In the genomic region with DNA sequence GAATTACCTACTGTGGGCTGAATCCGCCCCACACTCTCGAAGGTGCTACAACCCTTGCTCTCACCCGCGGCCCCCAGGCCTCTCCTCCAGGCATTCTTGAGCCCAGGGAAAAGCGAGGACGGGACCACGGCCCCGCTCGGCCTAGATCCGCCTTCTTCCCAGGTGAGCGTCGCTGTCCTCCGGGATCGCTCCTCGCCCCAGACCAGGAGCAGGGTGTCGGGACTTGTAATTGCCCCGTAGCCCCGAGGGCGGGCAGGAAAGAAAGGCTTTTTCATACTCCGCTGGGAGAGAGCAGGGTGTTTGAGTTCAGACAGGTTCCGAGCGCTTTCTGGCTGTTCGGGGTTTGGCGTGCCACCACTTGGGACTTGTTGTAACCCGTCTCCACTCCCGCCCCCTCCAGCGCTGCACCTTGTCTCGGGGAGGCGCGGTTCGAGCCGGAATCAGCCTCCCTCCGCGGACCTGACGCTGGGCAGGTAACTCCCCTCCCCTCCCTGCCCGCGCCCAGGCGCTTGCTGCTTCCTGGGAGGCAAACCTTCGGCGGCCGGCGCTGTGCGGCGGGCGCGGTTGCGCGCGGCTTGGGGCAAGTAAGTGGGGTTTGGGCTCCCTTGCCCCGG, we compare ENCODE assay signal across 1 cellular context.
TF ChIP-seq lines count a peak whose summit lies in the region.

A gene with protein sequence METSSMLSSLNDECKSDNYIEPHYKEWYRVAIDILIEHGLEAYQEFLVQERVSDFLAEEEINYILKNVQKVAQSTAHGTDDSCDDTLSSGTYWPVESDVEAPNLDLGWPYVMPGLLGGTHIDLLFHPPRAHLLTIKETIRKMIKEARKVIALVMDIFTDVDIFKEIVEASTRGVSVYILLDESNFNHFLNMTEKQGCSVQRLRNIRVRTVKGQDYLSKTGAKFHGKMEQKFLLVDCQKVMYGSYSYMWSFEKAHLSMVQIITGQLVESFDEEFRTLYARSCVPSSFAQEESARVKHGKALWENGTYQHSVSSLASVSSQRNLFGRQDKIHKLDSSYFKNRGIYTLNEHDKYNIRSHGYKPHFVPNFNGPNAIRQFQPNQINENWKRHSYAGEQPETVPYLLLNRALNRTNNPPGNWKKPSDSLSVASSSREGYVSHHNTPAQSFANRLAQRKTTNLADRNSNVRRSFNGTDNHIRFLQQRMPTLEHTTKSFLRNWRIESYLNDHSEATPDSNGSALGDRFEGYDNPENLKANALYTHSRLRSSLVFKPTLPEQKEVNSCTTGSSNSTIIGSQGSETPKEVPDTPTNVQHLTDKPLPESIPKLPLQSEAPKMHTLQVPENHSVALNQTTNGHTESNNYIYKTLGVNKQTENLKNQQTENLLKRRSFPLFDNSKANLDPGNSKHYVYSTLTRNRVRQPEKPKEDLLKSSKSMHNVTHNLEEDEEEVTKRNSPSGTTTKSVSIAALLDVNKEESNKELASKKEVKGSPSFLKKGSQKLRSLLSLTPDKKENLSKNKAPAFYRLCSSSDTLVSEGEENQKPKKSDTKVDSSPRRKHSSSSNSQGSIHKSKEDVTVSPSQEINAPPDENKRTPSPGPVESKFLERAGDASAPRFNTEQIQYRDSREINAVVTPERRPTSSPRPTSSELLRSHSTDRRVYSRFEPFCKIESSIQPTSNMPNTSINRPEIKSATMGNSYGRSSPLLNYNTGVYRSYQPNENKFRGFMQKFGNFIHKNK (plus strand): TSS at position 529 of the 614 bp plus-strand sequence. CDS start 23,476 bp downstream, outside the sequence.

TF ChIP-seq in WTC11, 78 proteins besides CTCF, POLR2A, EP300 and RAD21 (continued from another document):
- TF ChIP-seq ARID4B (CRISPR knock-in tag; IDR thresholded peaks at IDR 0.05; ENCODE audit: borderline replicate concordance) (no peak), ETV6 (CRISPR knock-in tag; IDR thresholded peaks at IDR 0.05) (no peak), SMAD4 (CRISPR knock-in tag; IDR thresholded peaks at IDR 0.05) (no peak), CREM (CRISPR knock-in tag; IDR thresholded peaks at IDR 0.05) (no peak), OVOL2 (CRISPR knock-in tag; IDR thresholded peaks at IDR 0.05; ENCODE audit: borderline replicate concordance) (no peak), USF1 (CRISPR knock-in tag; IDR thresholded peaks at IDR 0.05) (peak; percentile 32; the same call in 1 of the 2 replicates), ATF6 (CRISPR knock-in tag; IDR thresholded peaks at IDR 0.05) (no peak), TEAD1 (CRISPR knock-in tag; IDR thresholded peaks at IDR 0.05) (peak; percentile 48; the same call in 1 of the 2 replicates), HMGA2 (CRISPR knock-in tag; IDR thresholded peaks at IDR 0.05) (no peak), JAZF1 (CRISPR knock-in tag; IDR thresholded peaks at IDR 0.05) (no peak), FOXJ3 (CRISPR knock-in tag; IDR thresholded peaks at IDR 0.05; ENCODE audit: borderline replicate concordance) (no peak), NR2C2 (CRISPR knock-in tag; IDR thresholded peaks at IDR 0.05) (no peak), NR3C1 (CRISPR knock-in tag; conservative IDR thresholded peaks at IDR 0.05; ENCODE audit: low read depth) (no peak), NFYB (CRISPR knock-in tag; conservative IDR thresholded peaks at IDR 0.05; ENCODE audit: low read depth) (no peak), ZNF423 (CRISPR knock-in tag; IDR thresholded peaks at IDR 0.05) (no peak), MXD4 (CRISPR knock-in tag; IDR thresholded peaks at IDR 0.05; ENCODE audit: borderline replicate concordance) (no peak), FOXP1 (CRISPR knock-in tag; IDR thresholded peaks at IDR 0.05; ENCODE audit: borderline replicate concordance) (no peak), CREB1 (CRISPR knock-in tag; IDR thresholded peaks at IDR 0.05) (no peak), MYBL2 (CRISPR knock-in tag; IDR thresholded peaks at IDR 0.05) (no peak), IRF1 (CRISPR knock-in tag; IDR thresholded peaks at IDR 0.05) (no peak), ZNF281 (CRISPR knock-in tag; IDR thresholded peaks at IDR 0.05) (0 out of 2 replicates have a peak, but pooled peaks have one; percentile 28), TEAD4 (CRISPR knock-in tag; IDR thresholded peaks at IDR 0.05) (no peak)
- TF ChIP-seq, protein P1, sequence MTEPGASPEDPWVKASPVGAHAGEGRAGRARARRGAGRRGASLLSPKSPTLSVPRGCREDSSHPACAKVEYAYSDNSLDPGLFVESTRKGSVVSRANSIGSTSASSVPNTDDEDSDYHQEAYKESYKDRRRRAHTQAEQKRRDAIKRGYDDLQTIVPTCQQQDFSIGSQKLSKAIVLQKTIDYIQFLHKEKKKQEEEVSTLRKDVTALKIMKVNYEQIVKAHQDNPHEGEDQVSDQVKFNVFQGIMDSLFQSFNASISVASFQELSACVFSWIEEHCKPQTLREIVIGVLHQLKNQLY (CRISPR knock-in tag; IDR thresholded peaks at IDR 0.05), result no peak
- TF ChIP-seq, protein P2, sequence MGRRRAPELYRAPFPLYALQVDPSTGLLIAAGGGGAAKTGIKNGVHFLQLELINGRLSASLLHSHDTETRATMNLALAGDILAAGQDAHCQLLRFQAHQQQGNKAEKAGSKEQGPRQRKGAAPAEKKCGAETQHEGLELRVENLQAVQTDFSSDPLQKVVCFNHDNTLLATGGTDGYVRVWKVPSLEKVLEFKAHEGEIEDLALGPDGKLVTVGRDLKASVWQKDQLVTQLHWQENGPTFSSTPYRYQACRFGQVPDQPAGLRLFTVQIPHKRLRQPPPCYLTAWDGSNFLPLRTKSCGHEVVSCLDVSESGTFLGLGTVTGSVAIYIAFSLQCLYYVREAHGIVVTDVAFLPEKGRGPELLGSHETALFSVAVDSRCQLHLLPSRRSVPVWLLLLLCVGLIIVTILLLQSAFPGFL (CRISPR knock-in tag; IDR thresholded peaks at IDR 0.05; ENCODE audit: borderline replicate concordance), result no peak
- TF ChIP-seq, protein P3, sequence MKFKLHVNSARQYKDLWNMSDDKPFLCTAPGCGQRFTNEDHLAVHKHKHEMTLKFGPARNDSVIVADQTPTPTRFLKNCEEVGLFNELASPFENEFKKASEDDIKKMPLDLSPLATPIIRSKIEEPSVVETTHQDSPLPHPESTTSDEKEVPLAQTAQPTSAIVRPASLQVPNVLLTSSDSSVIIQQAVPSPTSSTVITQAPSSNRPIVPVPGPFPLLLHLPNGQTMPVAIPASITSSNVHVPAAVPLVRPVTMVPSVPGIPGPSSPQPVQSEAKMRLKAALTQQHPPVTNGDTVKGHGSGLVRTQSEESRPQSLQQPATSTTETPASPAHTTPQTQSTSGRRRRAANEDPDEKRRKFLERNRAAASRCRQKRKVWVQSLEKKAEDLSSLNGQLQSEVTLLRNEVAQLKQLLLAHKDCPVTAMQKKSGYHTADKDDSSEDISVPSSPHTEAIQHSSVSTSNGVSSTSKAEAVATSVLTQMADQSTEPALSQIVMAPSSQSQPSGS (CRISPR knock-in tag; IDR thresholded peaks at IDR 0.05; ENCODE audit: borderline replicate concordance, low read depth), result no peak
- TF ChIP-seq, protein P4, sequence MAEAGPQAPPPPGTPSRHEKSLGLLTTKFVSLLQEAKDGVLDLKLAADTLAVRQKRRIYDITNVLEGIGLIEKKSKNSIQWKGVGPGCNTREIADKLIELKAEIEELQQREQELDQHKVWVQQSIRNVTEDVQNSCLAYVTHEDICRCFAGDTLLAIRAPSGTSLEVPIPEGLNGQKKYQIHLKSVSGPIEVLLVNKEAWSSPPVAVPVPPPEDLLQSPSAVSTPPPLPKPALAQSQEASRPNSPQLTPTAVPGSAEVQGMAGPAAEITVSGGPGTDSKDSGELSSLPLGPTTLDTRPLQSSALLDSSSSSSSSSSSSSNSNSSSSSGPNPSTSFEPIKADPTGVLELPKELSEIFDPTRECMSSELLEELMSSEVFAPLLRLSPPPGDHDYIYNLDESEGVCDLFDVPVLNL (CRISPR knock-in tag; IDR thresholded peaks at IDR 0.05; ENCODE audit: borderline replicate concordance, low read depth), result no peak
- TF ChIP-seq, protein P5, sequence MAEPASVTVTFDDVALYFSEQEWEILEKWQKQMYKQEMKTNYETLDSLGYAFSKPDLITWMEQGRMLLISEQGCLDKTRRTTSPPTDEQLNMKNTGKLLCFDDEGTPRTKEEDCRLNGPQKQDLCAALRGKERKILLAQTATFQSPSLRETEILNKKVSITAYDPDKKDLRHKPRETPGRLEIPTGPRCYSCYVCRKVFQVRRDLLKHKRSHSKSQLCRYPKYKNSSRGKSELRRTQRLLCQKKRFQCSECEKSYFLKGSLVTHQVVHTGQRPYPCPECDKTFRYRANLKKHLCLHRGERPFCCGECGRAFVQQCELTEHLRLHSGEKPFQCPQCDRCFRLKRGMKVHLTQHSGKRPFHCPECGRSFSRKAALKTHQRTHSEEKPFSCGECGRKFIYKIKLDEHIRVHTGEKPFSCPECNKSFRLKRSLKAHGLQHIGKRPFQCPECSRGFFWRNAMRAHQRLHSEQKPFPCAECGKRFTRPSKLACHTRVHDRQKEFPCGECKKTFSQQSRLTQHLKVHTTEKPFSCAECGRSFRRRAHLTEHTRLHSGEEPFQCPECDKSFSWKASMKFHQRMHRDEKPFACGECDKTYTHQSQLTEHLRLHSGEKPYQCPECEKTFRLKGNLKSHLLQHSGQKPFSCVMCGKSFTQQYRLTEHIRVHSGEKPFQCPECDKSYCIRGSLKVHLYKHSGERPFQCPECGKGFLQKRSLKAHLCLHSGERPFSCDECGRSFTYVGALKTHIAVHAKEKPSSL (CRISPR knock-in tag; conservative IDR thresholded peaks at IDR 0.05), result no peak
